In the genomic region with DNA sequence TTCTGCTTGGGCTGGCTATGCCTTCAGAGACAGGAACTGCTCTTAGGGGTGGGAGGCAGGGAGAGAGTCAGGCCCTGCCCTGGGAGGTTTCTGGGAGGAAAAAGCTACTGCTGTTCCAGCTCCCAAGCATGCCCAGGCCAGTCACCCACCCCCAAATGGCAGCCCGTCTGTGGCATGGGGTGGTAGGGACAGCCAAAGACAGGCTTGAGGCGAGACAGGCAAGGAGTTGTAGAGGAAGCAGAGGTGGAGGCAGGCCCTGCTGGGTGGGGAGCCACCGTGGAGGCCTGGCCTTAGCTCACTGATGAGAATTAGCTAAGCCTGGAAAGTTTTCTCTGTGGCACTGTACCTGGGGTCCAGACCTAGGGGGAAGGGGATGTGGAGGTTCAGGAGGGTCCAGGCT, we compare ENCODE assay signal across 21 cellular contexts. TPM values are rescaled to one million over a fixed set of nuclear protein-coding genes. Genes with fewer than 3 reads are reported as not detected.
DNase-seq lines count a peak whose midpoint lies in the region; ATAC-seq, FAIRE-seq and TF ChIP-seq lines count a peak whose summit lies in the region.
"Had no signal": no experiment of that assay in that cellular context is flagged by ENCODE, and none has a peak within 500 bp of the region (broad histone marks: within the 10 kb centered on the region; RNA-seq: fewer than 3 reads in every experiment).

No MANE protein-coding gene starts in this region.

- CTCF ChIA-PET in T-cell (lab: Charles Lee), result interaction anchor here (0.6 to 1.6 kb wide), 2 partner anchors 858 to 861 kb away, joined by 3 to 6 read pairs; no protein-coding TSS in a partner anchor

- no peaks in the 10 kb centered on the region for H3K36me3 ChIP-seq in WERI-Rb-1
- no peaks in the 10 kb centered on the region for H3K36me3 ChIP-seq in endodermal cell (ENCODE audit: control insufficient read depth, insufficient read depth, low read length)
- H3K36me3 ChIP-seq in neural progenitor cell, result no peaks in the 10 kb centered on the region
- no peaks in the 10 kb centered on the region for H3K36me3 ChIP-seq in stomach

- intact Hi-C loops in stomach (cut with DNase I; ENCODE audit: low total_unique reads), result loop anchor here (10.0 kb wide), 1 partner anchor 130 kb away; the partner anchor contains the start of gene COMTD1

- H3F3A ChIP-seq in neural progenitor cell (ENCODE audit: low read depth), result peaks cover 28% of the 10 kb centered on the region

- H3K79me2 ChIP-seq in neural progenitor cell (ENCODE audit: low read depth), result no peaks in the 10 kb centered on the region

- H3K27me3 ChIP-seq in WERI-Rb-1 (ENCODE audit: insufficient read depth, low read depth, severe bottlenecking) (no peaks in the 10 kb centered on the region), endodermal cell (ENCODE audit: control insufficient read depth, insufficient read depth, low read length, poor library complexity, severe bottlenecking) (no peaks in the 10 kb centered on the region), neural progenitor cell (no peaks in the 10 kb centered on the region), stomach (no peaks in the 10 kb centered on the region)

- TF ChIP-seq CTCF in WERI-Rb-1 (IDR thresholded peaks at IDR 0.05; ENCODE audit: low read depth, low read length) (no peak), endodermal cell (conservative IDR thresholded peaks at IDR 0.05) (no peak), neural progenitor cell (IDR thresholded peaks at IDR 0.05) (no peak), stomach (IDR thresholded peaks at IDR 0.05) (no peak)

- H3K4me3 Mint-ChIP-seq in endodermal cell (no peak overlapping the region), neural progenitor cell (no peak overlapping the region), T-cell (no peak overlapping the region)
- H3K4me3 Mint-ChIP-seq: activated naive CD4-positive, alpha-beta T cell treated with anti-CD3 and anti-CD28 coated beads, Interleukin-2, amount 50 U/mL, for 24 hours; IgD-negative memory B cell; immature natural killer cell; memory B cell had no signal

- H3K27ac ChIP-seq in WERI-Rb-1 (0 out of 2 replicates have a peak overlapping the region, but pooled peaks have one; percentile 2), endodermal cell (ENCODE audit: low read depth, low read length) (no peak overlapping the region), neural progenitor cell (no peak overlapping the region), stomach (no peak overlapping the region)
- H3K27ac ChIP-seq: C4-2B had no signal

- 87 to 100% methylated on average over 1 to 3 of the region's 3 CpGs for WGBS in endodermal cell (ENCODE audit: insufficient coverage in 1 of 2, insufficient read length in 1 of 2), 2 experiments
- 68 to 87% (median 72%) methylated on average over 3 of the region's 3 CpGs for WGBS in stomach, 5 donors

- TF ChIP-seq POLR2A in stomach (IDR thresholded peaks at IDR 0.05), result no peak

- no peak overlapping the region for H3K9ac ChIP-seq in endodermal cell (ENCODE audit: extremely low read depth, low read length, poor library complexity, severe bottlenecking)
- no peak overlapping the region for H3K9ac ChIP-seq in neural progenitor cell

- H3K4me1 Mint-ChIP-seq in endodermal cell, result peaks cover 26% of the 10 kb centered on the region
- H3K4me1 Mint-ChIP-seq in neural progenitor cell, result peaks cover 31% of the 10 kb centered on the region
- peaks cover 3 to 12% (median 4%) of the 10 kb centered on the region in 3 donors for H3K4me1 Mint-ChIP-seq in T-cell

- DNase-seq in WERI-Rb-1 (no peak), endodermal cell (peak; percentile 51), neural progenitor cell (ENCODE audit: low spot score) (no peak), stomach (peak; percentile 20), RCC 7860 (ENCODE audit: low spot score) (no peak), T-cell (no peak), NCI-H226 (no peak)
- DNase-seq: activated CD4-positive, alpha-beta T cell treated with anti-CD3 and anti-CD28 coated beads for 1 hour; immature natural killer cell; NCI-H1048; NCI-H446; stimulated activated CD4-positive, alpha-beta T cell treated with anti-CD3 and anti-CD28 coated beads, Interleukin-4, amount 100 ng/mL, for 24 hours; T-helper 1 cell had no signal

- POLR2A ChIA-PET in T-cell (lab: Charles Lee), result no interaction called here

- H3K9me3 ChIP-seq in WERI-Rb-1 (ENCODE audit: severe bottlenecking), result no peaks in the 10 kb centered on the region
- no peaks in the 10 kb centered on the region for H3K9me3 ChIP-seq in endodermal cell (ENCODE audit: control insufficient read depth, low read length)
- no peaks in the 10 kb centered on the region for H3K9me3 ChIP-seq in neural progenitor cell (ENCODE audit: low read depth)
- no peaks in the 10 kb centered on the region for H3K9me3 ChIP-seq in stomach
- H3K9me3 ChIP-seq: Caco-2 had no signal

- no peak overlapping the region for H3K4me2 ChIP-seq in neural progenitor cell

- H4K20me1 ChIP-seq in neural progenitor cell (ENCODE audit: low read depth), result no peaks in the 10 kb centered on the region

- H3K4me3 ChIP-seq in WERI-Rb-1 (ENCODE audit: low read depth, low read length) (no peak overlapping the region), endodermal cell (ENCODE audit: low read length) (no peak overlapping the region), neural progenitor cell (no peak overlapping the region), stomach (no peak overlapping the region)

- no peak for FAIRE-seq in RCC 7860 (lab: Jason Lieb, UNC)
- FAIRE-seq: endothelial cell of umbilical vein, TTC549 had no signal

- no peak overlapping the region for H3K27ac Mint-ChIP-seq in endodermal cell
- no peak overlapping the region for H3K27ac Mint-ChIP-seq in neural progenitor cell
- no peak overlapping the region for H3K27ac Mint-ChIP-seq in T-cell
- H3K27ac Mint-ChIP-seq: activated naive CD4-positive, alpha-beta T cell treated with anti-CD3 and anti-CD28 coated beads, Interleukin-2, amount 50 U/mL, for 24 hours; IgD-negative memory B cell; memory B cell had no signal

- ATAC-seq in T-cell (replicated peaks in 1 of 4) (no peak), GM19397 (IDR thresholded peaks at IDR 0.05; ENCODE audit: unreplicated experiment) (no peak)

- no peak for TF ChIP-seq EP300 in stomach (IDR thresholded peaks at IDR 0.05)

- H3K36me3 Mint-ChIP-seq in endodermal cell (ENCODE audit: low read depth) (no peaks in the 10 kb centered on the region), neural progenitor cell (no peaks in the 10 kb centered on the region), T-cell (no peaks in the 10 kb centered on the region)
- H3K36me3 Mint-ChIP-seq: activated naive CD4-positive, alpha-beta T cell treated with anti-CD3 and anti-CD28 coated beads, Interleukin-2, amount 50 U/mL, for 24 hours; immature natural killer cell; memory B cell had no signal

- H2AFZ ChIP-seq in neural progenitor cell (replicated peaks), result peak overlapping the region; percentile 42

- H3K27me3 Mint-ChIP-seq in endodermal cell (ENCODE audit: insufficient read depth) (no peaks in the 10 kb centered on the region), neural progenitor cell (ENCODE audit: insufficient read depth, low read depth) (peaks cover 13% of the 10 kb centered on the region), T-cell (no peaks in the 10 kb centered on the region)
- H3K27me3 Mint-ChIP-seq: activated naive CD4-positive, alpha-beta T cell treated with anti-CD3 and anti-CD28 coated beads, Interleukin-2, amount 50 U/mL, for 24 hours; IgD-negative memory B cell had no signal

- H3K9me3 Mint-ChIP-seq in endodermal cell, result no peaks in the 10 kb centered on the region
- H3K9me3 Mint-ChIP-seq in neural progenitor cell, result no peaks in the 10 kb centered on the region
- H3K9me3 Mint-ChIP-seq in T-cell, result peaks cover 0 to 3% (median 0%) of the 10 kb centered on the region in 3 donors
- H3K9me3 Mint-ChIP-seq: activated naive CD4-positive, alpha-beta T cell treated with anti-CD3 and anti-CD28 coated beads, Interleukin-2, amount 50 U/mL, for 24 hours; IgD-negative memory B cell; memory B cell had no signal

- H3K4me1 ChIP-seq in endodermal cell (ENCODE audit: control insufficient read depth, insufficient read depth, low read length) (no peaks in the 10 kb centered on the region), neural progenitor cell (peaks cover 10% of the 10 kb centered on the region), stomach (peaks cover 0 to 19% (median 7%) of the 10 kb centered on the region in 4 donors)

RNA-seq across cellular contexts. Expression of gene SAMD8, which starts 6.6 kb away (rescaled TPM):
- 10 to 100 TPM; 25.9 to 31.7 TPM for total RNA-seq in endodermal cell
- 18.8 TPM for polyA plus RNA-seq in endodermal cell (2013, experiment 1 of 2)
- polyA plus RNA-seq in endodermal cell (2013, experiment 2 of 2), result 18.5 TPM
- total RNA-seq in neural progenitor cell (ENCODE audit: low replicate concordance), result 25.7 and 39.5 TPM in 2 replicates
- total RNA-seq in stomach, result 10 to 100 TPM in 3 of 5 donors, 1 to 10 TPM in 2; 3.2 to 34.9 (median 11.9) TPM
- polyA plus RNA-seq in stomach, result 1 to 10 TPM; 2.9 to 5.2 (median 4.3) TPM
- 10 to 100 TPM; 15.6 to 28.1 (median 16.1) TPM for total RNA-seq in T-cell

Comparison
In these comparisons a context has a peak if more than half of its experiments do, and no peak if none do; other contexts are left out.
1. DNase-seq: peak in endodermal cell (single experiment) and stomach (single experiment); none in WERI-Rb-1 (single experiment), neural progenitor cell (single experiment), RCC 7860 (single experiment), T-cell (0 of 34) and NCI-H226 (single experiment).